Comparison of ENCODE assay signal across 1 cellular context in genomic region chr2:221001377-221001776, GRCh38.
TF ChIP-seq lines count a peak whose summit lies in the region.

No MANE protein-coding gene starts in this region.

TF ChIP-seq in HEK293, 187 proteins besides CTCF, POLR2A, EP300 and RAD21 (continued from another document):
- TF ChIP-seq ZNF280C (tag by site-specific recombination; IDR thresholded peaks at IDR 0.05) (no peak), ZBTB6 (tag by site-specific recombination; IDR thresholded peaks at IDR 0.05) (no peak), ZNF184 (tag by site-specific recombination; IDR thresholded peaks at IDR 0.05) (no peak), ZNF654 (tag by site-specific recombination; IDR thresholded peaks at IDR 0.05; ENCODE audit: low read depth) (no peak), ZNF132 (tag by site-specific recombination; IDR thresholded peaks at IDR 0.05; ENCODE audit: borderline replicate concordance) (no peak), ZNF768 (tag by site-specific recombination; IDR thresholded peaks at IDR 0.05) (no peak), ZNF335 (tag by site-specific recombination; conservative IDR thresholded peaks at IDR 0.05) (no peak), ZNF660 (tag by site-specific recombination; IDR thresholded peaks at IDR 0.05) (no peak), ZNF292 (tag by site-specific recombination; IDR thresholded peaks at IDR 0.05; ENCODE audit: borderline replicate concordance, low read depth) (no peak), ZNF830 (tag by site-specific recombination; IDR thresholded peaks at IDR 0.05; ENCODE audit: low read depth) (no peak), ZNF169 (tag by site-specific recombination; IDR thresholded peaks at IDR 0.05) (no peak), KLF1 (tag by site-specific recombination; IDR thresholded peaks at IDR 0.05) (no peak), ZNF560 (tag by site-specific recombination; IDR thresholded peaks at IDR 0.05; ENCODE audit: borderline replicate concordance) (no peak), PBX3 (CRISPR knock-in tag; IDR thresholded peaks at IDR 0.05) (no peak), ZNF18 (tag by site-specific recombination; IDR thresholded peaks at IDR 0.05) (no peak), ZNF785 (tag by site-specific recombination; IDR thresholded peaks at IDR 0.05) (no peak)
